In genomic region chr13:38641164-38641948, GRCh38 we compare ENCODE assay signal across 15 cellular contexts. TPM values are rescaled to one million over a fixed set of nuclear protein-coding genes. Genes with fewer than 3 reads are reported as not detected.
DNase-seq lines count a peak whose midpoint lies in the region; ATAC-seq, FAIRE-seq and TF ChIP-seq lines count a peak whose summit lies in the region.
"Had no signal": no experiment of that assay in that cellular context is flagged by ENCODE, and none has a peak within 500 bp of the region (broad histone marks: within the 10 kb centered on the region; RNA-seq: fewer than 3 reads in every experiment).

No MANE protein-coding gene starts in this region.

- no peak overlapping the region for H2AFZ ChIP-seq in K562 (ENCODE audit: low read depth, low read length)

- no peaks in the 10 kb centered on the region for H3K27me3 ChIP-seq in K562 (ENCODE audit: control insufficient read depth in 2 of 2, insufficient read depth in 2 of 2, low read length in 2 of 2)
- no peaks in the 10 kb centered on the region for H3K27me3 ChIP-seq in lower lobe of right lung (ENCODE audit: low read depth)
- H3K27me3 ChIP-seq: MG63 had no signal

- TF ChIP-seq CTCF in HFF-Myc (IDR thresholded peaks at IDR 0.05; ENCODE audit: low read depth, low read length, missing control alignments) (peak; percentile 5), K562 (IDR thresholded peaks at IDR 0.05 in 2 of 3, conservative IDR thresholded peaks at IDR 0.05 in 1 of 3; ENCODE audit: insufficient read depth in 2 of 3, low read depth in 1 of 3, low read length in 3 of 3) (peak in 1 of 3 experiments; percentile 21; a peak in 1 of 6 replicates), lower lobe of right lung (IDR thresholded peaks at IDR 0.05) (peak; percentile 30)

- H3K36me3 ChIP-seq in K562 (ENCODE audit: control insufficient read depth, insufficient read depth, low read length), result no peaks in the 10 kb centered on the region
- no peaks in the 10 kb centered on the region for H3K36me3 ChIP-seq in lower lobe of right lung
- H3K36me3 ChIP-seq: MG63 had no signal

- no peak for TF ChIP-seq RAD21 in K562 (CRISPR knock-in tag; conservative IDR thresholded peaks at IDR 0.05 in 1 of 2, IDR thresholded peaks at IDR 0.05 in 1 of 2)

- H3K9me3 ChIP-seq in K562 (replicated peaks; ENCODE audit: control insufficient read depth, insufficient read depth, low read depth, low read length) (no peaks in the 10 kb centered on the region), lower lobe of right lung (no peaks in the 10 kb centered on the region)
- H3K9me3 ChIP-seq: MG63 had no signal

- no peak overlapping the region for H3K4me2 ChIP-seq in K562 (ENCODE audit: insufficient read depth, low read length)

- in situ Hi-C loops in K562 (cut with MboI), result no loop called here

- no TSS peak for BruUV-seq in K562 (replicated peaks; lab: Mats Ljungman, UMichigan)

- no peak for TF ChIP-seq EP300 in K562 (IDR thresholded peaks at IDR 0.05; ENCODE audit: low read length)

- POLR2A ChIA-PET in K562 (lab: Yijun Ruan, JAX), result no interaction called here

- ATAC-seq in K562 (no peak), lower lobe of right lung (peak; percentile 52 to 62), HG03025 (IDR thresholded peaks at IDR 0.05; ENCODE audit: low FRiP score, unreplicated experiment) (no peak), GM18870 (IDR thresholded peaks at IDR 0.05; ENCODE audit: unreplicated experiment) (no peak)
- ATAC-seq: left ventricle myocardium superior; stimulated activated memory B cell treated with anti-CD40 and anti-IgM and Interleukin-4, amounts not matched to agents 10 μg/mL and 1 μg/mL and 100 μg/mL, for 72 hours had no signal

- no peak overlapping the region for H3K9ac ChIP-seq in K562 (ENCODE audit: insufficient read depth in 1 of 2, low read depth in 2 of 2, low read length in 2 of 2)

- H4K20me1 ChIP-seq in K562 (replicated peaks; ENCODE audit: control insufficient read depth, insufficient read depth, low read length), result no peaks in the 10 kb centered on the region

- no peak for TF ChIP-seq POLR2A in K562 (conservative IDR thresholded peaks at IDR 0.05)

- H3K4me3 ChIP-seq in HFF-Myc (replicated peaks; ENCODE audit: low read depth, low read length) (no peak overlapping the region), K562 (no peak overlapping the region), lower lobe of right lung (no peak overlapping the region)
- H3K4me3 ChIP-seq: MG63 had no signal

- H3K79me2 ChIP-seq in K562 (ENCODE audit: control insufficient read depth, insufficient read depth, low read length), result no peaks in the 10 kb centered on the region

- no peaks in the 10 kb centered on the region for H3K4me1 ChIP-seq in K562 (replicated peaks in 1 of 2; ENCODE audit: control insufficient read depth in 2 of 2, insufficient read depth in 2 of 2, low read length in 2 of 2)
- no peaks in the 10 kb centered on the region for H3K4me1 ChIP-seq in lower lobe of right lung

- H3K27ac ChIP-seq in K562 (ENCODE audit: extremely low read depth, low read depth, low read length) (no peak overlapping the region), lower lobe of right lung (no peak overlapping the region)

- intact Hi-C loops in K562 (cut with micrococcal nuclease) (no loop called here), lower lobe of right lung (cut with DNase I) (no loop called here)

- DNase-seq in AG20443 (ENCODE audit: low spot score) (peak; percentile 8), HFF-Myc (ENCODE audit: extremely low read depth, low read depth) (no peak), K562 (ENCODE audit: extremely low read depth in 1 of 4, low spot score in 3 of 4) (peak in 3 of 4 experiments; percentile 3 to 8 (median 5)), lower lobe of right lung (no peak), GDM1 (lab: John Stamatoyannopoulos, UW) (no peak), SKM-1 (lab: John Stamatoyannopoulos, UW; ENCODE audit: unreplicated experiment) (no peak)
- DNase-seq: activated CD4-positive, alpha-beta T cell treated with anti-CD3 and anti-CD28 coated beads, Interleukin-2, amount 10 ng/mL, durations not matched to agents 7 days and 5 days; activated naive CD4-positive, alpha-beta T cell treated with Interleukin-2 at 50 U/mL for 16 hours; DMS153; left ventricle myocardium superior; MG63; NK-92 treated with Interleukin-12 subunit alpha and Interleukin-12 subunit beta, amount 100 ng/mL, for 24 hours had no signal

- CTCF ChIA-PET in K562 (lab: Yijun Ruan, JAX; ENCODE audit: low intra/inter-chr PET ratio), result no interaction called here

- no peaks in the 10 kb centered on the region for H3K9me1 ChIP-seq in K562 (ENCODE audit: control insufficient read depth, insufficient read depth, low read length)

- FAIRE-seq in K562 (lab: Jason Lieb, UNC), result no peak

- 0% methylated on average over 5 of the region's 5 CpGs for WGBS in K562 (ENCODE audit: insufficient coverage, low coverage, missing lambda C conversion rate)

TF ChIP-seq in K562, 482 proteins besides CTCF, POLR2A, EP300 and RAD21 (continues in another document):
- TF ChIP-seq SMARCC2 (IDR thresholded peaks at IDR 0.05; ENCODE audit: low read depth), result no peak
- no peak for TF ChIP-seq C11orf30 (IDR thresholded peaks at IDR 0.05; ENCODE audit: low read depth)
- no peak for TF ChIP-seq FOXK2 (conservative IDR thresholded peaks at IDR 0.05 in 1 of 2, IDR thresholded peaks at IDR 0.05 in 1 of 2; ENCODE audit: low read depth in 2 of 2)
- TF ChIP-seq ATF3 (IDR thresholded peaks at IDR 0.05), result no peak
- no peak for TF ChIP-seq ATF3 (CRISPR knock-in tag; conservative IDR thresholded peaks at IDR 0.05)
- no peak for TF ChIP-seq SRSF9 (IDR thresholded peaks at IDR 0.05; ENCODE audit: borderline replicate concordance, low read depth, low read length)
- no peak for TF ChIP-seq NBN (IDR thresholded peaks at IDR 0.05; ENCODE audit: low read depth)
- no peak for TF ChIP-seq ZNF12 (CRISPR knock-in tag; IDR thresholded peaks at IDR 0.05)
- TF ChIP-seq HINFP (tag; conservative IDR thresholded peaks at IDR 0.05; ENCODE audit: low read depth), result no peak
- TF ChIP-seq ATF4 (CRISPR knock-in tag; IDR thresholded peaks at IDR 0.05), result no peak
- no peak for TF ChIP-seq MYBL2 (IDR thresholded peaks at IDR 0.05; ENCODE audit: low read depth)
- TF ChIP-seq MYBL2 (CRISPR knock-in tag; IDR thresholded peaks at IDR 0.05; ENCODE audit: borderline replicate concordance), result no peak
- no peak for TF ChIP-seq TCF7 (IDR thresholded peaks at IDR 0.05; ENCODE audit: borderline replicate concordance)
- no peak for TF ChIP-seq ERF (CRISPR knock-in tag; IDR thresholded peaks at IDR 0.05)
- no peak for TF ChIP-seq CXXC5 (CRISPR knock-in tag; IDR thresholded peaks at IDR 0.05)

RNA-seq across cellular contexts. Expression of gene FREM2, which starts 45.5 kb away (rescaled TPM):
- not detected in 2 replicates for total RNA-seq in K562 (2011; cell fraction: chromatin; rRNA removed; ENCODE audit: low replicate concordance)
- not detected in 2 replicates for total RNA-seq in K562 (2011; cell fraction: nucleolus; rRNA removed)
- not detected in 2 replicates for total RNA-seq in K562 (2011; cell fraction: nucleoplasm; rRNA removed)
- under 0.01 TPM in 1 of 2 replicates, not detected in the other for total RNA-seq in K562 (2014; rRNA removed)
- total RNA-seq in K562 (2014; rRNA removed; fragmentation: Illumina TruSeq; extraction: Trizol), result not detected in 2 replicates
- total RNA-seq in K562 (2015; rRNA removed; fragmentation: Illumina TruSeq; extraction: Trizol), result not detected in 2 replicates
- total RNA-seq in K562 (2021), result 0.02 and 0.04 TPM in 2 replicates
- polyA plus RNA-seq in K562 (2011; rRNA removed), result not detected in 2 replicates
- polyA plus RNA-seq in K562 (2011; cell fraction: cytosol; rRNA removed), result not detected in 2 replicates
- not detected in 2 replicates for polyA plus RNA-seq in K562 (2011; cell fraction: nucleus; rRNA removed)
- polyA plus RNA-seq in K562 (2012), result not detected in 2 replicates
- not detected in 2 replicates for polyA plus RNA-seq in K562 (2014; fragmentation: Illumina TruSeq; extraction: Trizol)
- not detected for polyA plus RNA-seq in K562 (2014; fragmentation: Nextera tagmentation; extraction: Ambion mirVana)
- not detected in 2 replicates for polyA plus RNA-seq in K562 (2014; rRNA removed)
- polyA minus RNA-seq in K562 (2011; rRNA and poly(A)+ RNA removed), result not detected in 2 replicates
- polyA minus RNA-seq in K562 (2011; cell fraction: cytosol; rRNA and poly(A)+ RNA removed), result not detected in 2 replicates
- not detected in 2 replicates for polyA minus RNA-seq in K562 (2011; cell fraction: nucleus; rRNA and poly(A)+ RNA removed)
- total RNA-seq in lower lobe of right lung, result 14.5 TPM
- total RNA-seq: activated CD4-positive, alpha-beta T cell treated with anti-CD3 and anti-CD28 coated beads, Interleukin-2, amount 10 ng/mL, durations not matched to agents 7 days and 5 days had no signal

Comparison
In these comparisons a context has a peak if more than half of its experiments do, and no peak if none do; other contexts are left out.
1. DNase-seq: peak in AG20443 (single experiment) and K562 (3 of 4); none in HFF-Myc (single experiment), lower lobe of right lung (single experiment), GDM1 (single experiment) and SKM-1 (single experiment).
2. ATAC-seq: peak in lower lobe of right lung (2 of 2); none in K562 (single experiment), HG03025 (single experiment) and GM18870 (single experiment).
3. RNA of gene FREM2, which starts 45.5 kb away (total RNA-seq): 14.5 TPM in lower lobe of right lung (single experiment); under 0.01 to 0.04 TPM in K562; every median in the first group is over 10 times any median in the second.